ENCODE assay signal across 27 cellular contexts in genomic region chr20:15639839-15640238, GRCh38.
"Had no signal": no experiment of that assay in that cellular context is flagged by ENCODE, and none has a peak within 500 bp of the region (broad histone marks: within the 10 kb centered on the region; RNA-seq: fewer than 3 reads in every experiment).

No MANE protein-coding gene starts in this region.

- H3K4me3 Mint-ChIP-seq: memory B cell; naive thymus-derived CD4-positive, alpha-beta T cell; natural killer cell treated with Interleukin-12 subunit alpha and Interleukin-12 subunit beta and Interleukin-15 and Interleukin-18, amount 100 ng/mL, for 72 hours; neural crest cell; stimulated activated naive B cell treated with anti-CD40 and anti-IgM and Interleukin-4, amounts not matched to agents 10 μg/mL and 1 μg/mL and 100 μg/mL, for 72 hours; type B pancreatic cell had no signal

- ATAC-seq: heart right ventricle; mucosa of descending colon; naive thymus-derived CD4-positive, alpha-beta T cell; natural killer cell treated with Interleukin-12 subunit alpha and Interleukin-12 subunit beta and Interleukin-15 and Interleukin-18, amount 100 ng/mL, for 72 hours; sciatic nerve; stimulated activated naive B cell treated with anti-CD40 and anti-IgM and Interleukin-4, amounts not matched to agents 10 μg/mL and 1 μg/mL and 100 μg/mL, for 72 hours; stimulated activated naive CD8-positive, alpha-beta T cell treated with anti-CD3 and anti-CD28 coated beads, Interleukin-15, Interleukin-2, amounts not matched to agents 100 U/mL and 50 U/mL, for 24 hours had no signal

- H3K4me1 ChIP-seq: left ventricle myocardium inferior, parathyroid adenoma, right atrium auricular region, tibial nerve, uterus had no signal

- H3K27me3 Mint-ChIP-seq: naive thymus-derived CD4-positive, alpha-beta T cell; natural killer cell treated with Interleukin-12 subunit alpha and Interleukin-12 subunit beta and Interleukin-15 and Interleukin-18, amount 100 ng/mL, for 72 hours had no signal

- H3K4me2 ChIP-seq: hepatocyte had no signal

- H3K4me1 Mint-ChIP-seq: naive thymus-derived CD4-positive, alpha-beta T cell had no signal

- H3K9me3 Mint-ChIP-seq: memory B cell; natural killer cell treated with Interleukin-12 subunit alpha and Interleukin-12 subunit beta and Interleukin-15 and Interleukin-18, amount 100 ng/mL, for 72 hours; stimulated activated naive B cell treated with anti-CD40 and anti-IgM and Interleukin-4, amounts not matched to agents 10 μg/mL and 1 μg/mL and 100 μg/mL, for 72 hours had no signal

- DNase-seq: heart right ventricle; islet precursor cell; left ventricle myocardium inferior; midbrain; mucosa of descending colon; naive thymus-derived CD4-positive, alpha-beta T cell; occipital lobe; stimulated activated CD4-positive, alpha-beta T cell treated with anti-CD3 and anti-CD28 coated beads, Interleukin-12 subunit alpha, Interleukin-12 subunit beta, amount 100 ng/mL, for 4 hours; stimulated activated CD4-positive, alpha-beta T cell treated with anti-CD3 and anti-CD28 coated beads, Interleukin-15, amount 100 ng/mL, for 24 hours; stimulated activated CD4-positive, alpha-beta T cell treated with anti-CD3 and anti-CD28 coated beads, Interleukin-2, amount 100 ng/mL, for 24 hours; stimulated activated CD4-positive, alpha-beta T cell treated with anti-CD3 and anti-CD28 coated beads, Interleukin-4, amount 100 ng/mL, for 1 hour; stimulated activated naive B cell treated with anti-CD40 and anti-IgM and Interleukin-4, amounts not matched to agents 10 μg/mL and 1 μg/mL and 100 μg/mL, for 72 hours; stimulated activated naive CD8-positive, alpha-beta T cell treated with anti-CD3 and anti-CD28 coated beads, Interleukin-15, Interleukin-2, amounts not matched to agents 100 U/mL and 50 U/mL, for 24 hours; substantia nigra; uterus had no signal

- H3K27me3 ChIP-seq: heart right ventricle, hepatocyte, neutrophil, right atrium auricular region, tibial nerve, uterus had no signal

- H3K36me3 Mint-ChIP-seq: naive thymus-derived CD4-positive, alpha-beta T cell; natural killer cell treated with Interleukin-12 subunit alpha and Interleukin-12 subunit beta and Interleukin-15 and Interleukin-18, amount 100 ng/mL, for 72 hours; stimulated activated naive B cell treated with anti-CD40 and anti-IgM and Interleukin-4, amounts not matched to agents 10 μg/mL and 1 μg/mL and 100 μg/mL, for 72 hours; type B pancreatic cell had no signal

- H3K36me3 ChIP-seq: heart right ventricle, left ventricle myocardium inferior, neutrophil, right atrium auricular region, tibial nerve, uterus had no signal

- H2AFZ ChIP-seq: hepatocyte, parathyroid adenoma had no signal

- H3K9me3 ChIP-seq: heart right ventricle, left ventricle myocardium inferior, mucosa of descending colon, neutrophil, right atrium auricular region, tibial nerve, uterus had no signal

- H3K4me3 ChIP-seq: heart right ventricle, hepatocyte, left ventricle myocardium inferior, mucosa of descending colon, right atrium auricular region, skin epidermis, tibial nerve, uterus had no signal

- H3K9ac ChIP-seq: parathyroid adenoma had no signal

- H3K27ac ChIP-seq: heart right ventricle, hepatocyte, left ventricle myocardium inferior, neutrophil, parathyroid adenoma, right atrium auricular region, skin epidermis, tibial nerve, uterus had no signal

- H3K79me2 ChIP-seq: hepatocyte, parathyroid adenoma had no signal

- H3K27ac Mint-ChIP-seq: memory B cell; natural killer cell treated with Interleukin-12 subunit alpha and Interleukin-12 subunit beta and Interleukin-15 and Interleukin-18, amount 100 ng/mL, for 72 hours; progenitor cell of endocrine pancreas; stimulated activated naive B cell treated with anti-CD40 and anti-IgM and Interleukin-4, amounts not matched to agents 10 μg/mL and 1 μg/mL and 100 μg/mL, for 72 hours; type B pancreatic cell had no signal
